14 cellular contexts compared by ENCODE assay signal in the genomic region with DNA sequence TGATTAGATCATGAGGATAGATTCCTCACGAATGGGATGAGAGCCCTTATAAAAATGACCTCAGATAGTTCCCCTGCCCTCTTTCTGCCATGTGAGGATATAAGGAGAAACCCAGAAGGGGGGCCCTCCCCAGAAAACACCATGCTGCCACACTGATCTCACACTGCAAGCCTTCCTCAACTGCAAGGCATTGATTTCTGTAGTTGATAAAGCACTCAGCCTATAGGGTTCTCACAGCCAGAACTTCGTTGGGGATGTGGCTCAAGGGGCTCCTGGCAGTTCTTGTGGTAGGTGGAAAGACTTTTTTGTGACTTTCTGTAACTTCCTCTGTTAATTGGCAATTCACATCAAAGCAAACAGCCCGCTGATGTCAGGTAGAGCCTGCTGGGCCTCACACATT.
DNase-seq lines count a peak whose midpoint lies in the region; ATAC-seq and TF ChIP-seq lines count a peak whose summit lies in the region.
"Had no signal": no experiment of that assay in that cellular context is flagged by ENCODE, and none has a peak within 500 bp of the region (broad histone marks: within the 10 kb centered on the region; RNA-seq: fewer than 3 reads in every experiment).

No MANE protein-coding gene starts in this region.

- H3K9ac ChIP-seq in GM23248, result no peak overlapping the region

- H3F3A ChIP-seq in GM23248 (ENCODE audit: insufficient read depth), result peaks cover 19% of the 10 kb centered on the region

- H3K9me2 ChIP-seq in GM23248 (ENCODE audit: insufficient read depth), result no peaks in the 10 kb centered on the region

- DNase-seq in CD4-positive, alpha-beta memory T cell, result peak in 4 of 5 donors; percentile 66 to 73 (median 70)
- DNase-seq in T-cell (peak in 31 of 34 experiments; percentile 13 to 68 (median 42)), spleen (no peak), NCI-H2081 treated with DMSO at 0.1 percent for 48 hours (lab: John Stamatoyannopoulos, UW) (no peak), GM23248 (no peak)
- DNase-seq in central memory CD4-positive, alpha-beta T cell, result peak; percentile 66
- DNase-seq: amniotic stem cell, cerebellar nuclear complex, foreskin keratinocyte, MM.1S, NCI-H187, retina had no signal

- no peaks in the 10 kb centered on the region for H4K20me1 ChIP-seq in GM23248 (ENCODE audit: insufficient read depth)

- intact Hi-C loops in CD4-positive, alpha-beta memory T cell (cut with micrococcal nuclease), result loop anchor here (1.0 kb wide), 2 partner anchors 9 to 10 kb away; no protein-coding TSS in a partner anchor
- intact Hi-C loops in spleen (cut with DNase I; ENCODE audit: low total_unique reads), result no loop called here

- H3K9me3 Mint-ChIP-seq in CD4-positive, alpha-beta memory T cell, result peaks cover 0 to 16% (median 10%) of the 10 kb centered on the region in 8 donors
- H3K9me3 Mint-ChIP-seq in T-cell, result peaks cover 0 to 5% (median 4%) of the 10 kb centered on the region in 3 donors
- H3K9me3 Mint-ChIP-seq: WTC11 had no signal

- peak overlapping the region; percentile 47 for H3K27ac ChIP-seq in CD4-positive, alpha-beta memory T cell (ENCODE audit: low read depth, low read length)
- H3K27ac ChIP-seq in spleen (peak overlapping the region in 6 of 8 donors; percentile 3 to 82 (median 57)), GM23248 (no peak overlapping the region)
- H3K27ac ChIP-seq: foreskin keratinocyte had no signal

- in situ Hi-C loops in GM23248 (cut with MboI), result no loop called here

- no peak for TF ChIP-seq CTCF in spleen (IDR thresholded peaks at IDR 0.05 in 8 of 11, conservative IDR thresholded peaks at IDR 0.05 in 3 of 11)

- peaks cover 0 to 2% of the 10 kb centered on the region in 2 donors for H3K36me3 Mint-ChIP-seq in CD4-positive, alpha-beta memory T cell
- H3K36me3 Mint-ChIP-seq in T-cell, result no peaks in the 10 kb centered on the region
- H3K36me3 Mint-ChIP-seq: WTC11 had no signal

- POLR2A ChIA-PET in CD4-positive, alpha-beta memory T cell (lab: Charles Lee; ENCODE audit: partially characterized antibody), result interaction anchor here (1.0 to 3.2 kb wide), 18 partner anchors 9 to 332 kb away, joined by 3 to 72 read pairs (median 5); a partner anchor contains a TSS
- POLR2A ChIA-PET in T-cell (lab: Charles Lee), result interaction anchor here (0.6 to 3.9 kb wide), 18 partner anchors 10 to 598 kb away, joined by 3 to 42 read pairs (median 6); a partner anchor contains a TSS

- peaks cover 62% of the 10 kb centered on the region for H3K4me1 ChIP-seq in CD4-positive, alpha-beta memory T cell (ENCODE audit: insufficient read depth, low read length)
- H3K4me1 ChIP-seq in spleen, result peaks cover 0 to 11% (median 0%) of the 10 kb centered on the region in 6 donors
- H3K4me1 ChIP-seq in GM23248 (ENCODE audit: insufficient read depth), result peaks cover 25% of the 10 kb centered on the region
- H3K4me1 ChIP-seq: foreskin keratinocyte had no signal

- no peak for TF ChIP-seq POLR2A in spleen (IDR thresholded peaks at IDR 0.05)

- peak overlapping the region; percentile 95 to 99 (median 98) for H3K27ac Mint-ChIP-seq in CD4-positive, alpha-beta memory T cell
- H3K27ac Mint-ChIP-seq in T-cell, result peak overlapping the region; percentile 96
- H3K27ac Mint-ChIP-seq: WTC11 had no signal

- H3K36me3 ChIP-seq in CD4-positive, alpha-beta memory T cell (ENCODE audit: insufficient read depth, low read length), result no peaks in the 10 kb centered on the region
- H3K36me3 ChIP-seq in spleen, result no peaks in the 10 kb centered on the region
- H3K36me3 ChIP-seq in GM23248 (ENCODE audit: low read depth), result no peaks in the 10 kb centered on the region

- no peaks in the 10 kb centered on the region for H3K9me3 ChIP-seq in CD4-positive, alpha-beta memory T cell (ENCODE audit: control insufficient read depth in 1 of 2, low read length in 2 of 2)
- H3K9me3 ChIP-seq in spleen, result no peaks in the 10 kb centered on the region
- H3K9me3 ChIP-seq in GM23248 (ENCODE audit: low read depth), result no peaks in the 10 kb centered on the region

- H3K4me2 ChIP-seq in GM23248 (ENCODE audit: unreplicated experiment), result no peak overlapping the region

- CTCF ChIA-PET in CD4-positive, alpha-beta memory T cell (lab: Charles Lee; ENCODE audit: partially characterized antibody), result interaction anchor here (1.0 to 3.5 kb wide), 3 partner anchors 11 to 109 kb away, joined by 3 to 49 read pairs (median 4); a partner anchor contains a TSS
- CTCF ChIA-PET in T-cell (lab: Charles Lee), result interaction anchor here (0.6 to 3.5 kb wide), 12 partner anchors 9 to 321 kb away, joined by 3 to 40 read pairs (median 6); no protein-coding TSS in a partner anchor

- no peaks in the 10 kb centered on the region for H3K27me3 Mint-ChIP-seq in CD4-positive, alpha-beta memory T cell
- no peaks in the 10 kb centered on the region for H3K27me3 Mint-ChIP-seq in T-cell

- 58 to 70% (median 68%) methylated on average over 3 of the region's 3 CpGs for WGBS in spleen, 5 donors
- 80 to 89% methylated on average over 3 of the region's 3 CpGs for WGBS in GM23248 (ENCODE audit: low coverage in 1 of 2, low lambda C conversion rate in 2 of 2, missing lambda C conversion rate in 2 of 2), 2 experiments

- peak; percentile 37 to 58 (median 48) for ATAC-seq in T-cell (replicated peaks in 1 of 4)
- no peak for ATAC-seq in HG02870 (IDR thresholded peaks at IDR 0.05; ENCODE audit: unreplicated experiment)
- ATAC-seq: foreskin keratinocyte, WTC11 had no signal

- H3K4me1 Mint-ChIP-seq in CD4-positive, alpha-beta memory T cell, result peaks cover 39 to 67% (median 50%) of the 10 kb centered on the region in 4 donors
- H3K4me1 Mint-ChIP-seq in T-cell, result peaks cover 38 to 77% (median 67%) of the 10 kb centered on the region in 3 donors
- H3K4me1 Mint-ChIP-seq: WTC11 had no signal

- no peaks in the 10 kb centered on the region for H3K79me2 ChIP-seq in GM23248 (ENCODE audit: insufficient read depth)

- no peak overlapping the region for H3K4me3 ChIP-seq in CD4-positive, alpha-beta memory T cell (ENCODE audit: low read length in 2 of 2)
- H3K4me3 ChIP-seq in spleen (no peak overlapping the region), GM23248 (no peak overlapping the region)

- no peak overlapping the region for H2AFZ ChIP-seq in GM23248

- H3K27me3 ChIP-seq in CD4-positive, alpha-beta memory T cell (ENCODE audit: insufficient read depth, low read length), result no peaks in the 10 kb centered on the region
- H3K27me3 ChIP-seq in spleen (replicated peaks in 1 of 7) (no peaks in the 10 kb centered on the region), GM23248 (replicated peaks; ENCODE audit: insufficient read depth) (no peaks in the 10 kb centered on the region)

- H3K4me3 Mint-ChIP-seq in CD4-positive, alpha-beta memory T cell, result peak overlapping the region in 7 of 8 donors; percentile 33 to 78 (median 67)
- peak overlapping the region in 2 of 3 donors; percentile 13 to 55 for H3K4me3 Mint-ChIP-seq in T-cell
- H3K4me3 Mint-ChIP-seq: WTC11 had no signal

Comparison
In these comparisons a context has a peak if more than half of its experiments do, and no peak if none do; other contexts are left out.
1. DNase-seq: peak in CD4-positive, alpha-beta memory T cell (4 of 5), T-cell (31 of 34) and central memory CD4-positive, alpha-beta T cell (single experiment); none in spleen (single experiment), NCI-H2081 treated with DMSO at 0.1 percent for 48 hours (single experiment) and GM23248 (single experiment).